Comparison of ENCODE assay signal across 13 cellular contexts in the genomic region with DNA sequence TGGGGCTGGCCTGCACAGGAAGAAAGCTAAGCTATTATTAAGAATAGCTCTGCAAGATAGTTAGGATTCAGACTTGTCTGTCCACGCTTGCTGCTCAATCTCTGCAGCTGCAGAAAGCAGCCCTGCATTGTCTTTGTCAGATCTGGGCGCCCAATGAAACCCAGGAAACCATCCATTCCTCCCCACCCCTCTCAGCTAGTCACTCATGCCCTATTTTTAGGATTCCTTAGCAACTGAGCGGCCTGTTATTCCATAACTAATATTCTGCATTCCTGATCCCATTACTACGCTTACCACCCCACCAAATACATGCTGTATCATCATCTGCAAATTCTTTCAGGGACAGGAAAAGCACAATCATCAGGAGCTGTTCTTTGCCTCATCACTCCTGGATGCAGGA. TPM values are rescaled to one million over a fixed set of nuclear protein-coding genes. Genes with fewer than 3 reads are reported as not detected.
DNase-seq lines count a peak whose midpoint lies in the region; ATAC-seq, FAIRE-seq and TF ChIP-seq lines count a peak whose summit lies in the region.
"Had no signal": no experiment of that assay in that cellular context is flagged by ENCODE, and none has a peak within 500 bp of the region (broad histone marks: within the 10 kb centered on the region; RNA-seq: fewer than 3 reads in every experiment).

No MANE protein-coding gene starts in this region.

- H3K9me3 ChIP-seq in body of pancreas (no peaks in the 10 kb centered on the region), kidney (ENCODE audit: control insufficient read depth in 1 of 2, low read length in 2 of 2) (no peaks in the 10 kb centered on the region), upper lobe of right lung (no peaks in the 10 kb centered on the region)

- peaks cover 86% of the 10 kb centered on the region for H3K4me1 Mint-ChIP-seq in HFFc6 (ENCODE audit: low read depth)
- H3K4me1 Mint-ChIP-seq: activated naive CD4-positive, alpha-beta T cell treated with anti-CD3 and anti-CD28 coated beads, Interleukin-2, amount 50 U/mL, for 24 hours had no signal

- 81 to 88% methylated on average over 4 of the region's 4 CpGs for WGBS in body of pancreas, 2 donors

- intact Hi-C loops in body of pancreas (cut with DNase I) (no loop called here), kidney (cut with DNase I) (no loop called here), upper lobe of right lung (cut with DNase I) (no loop called here)

- H3K27me3 ChIP-seq in body of pancreas (no peaks in the 10 kb centered on the region), upper lobe of right lung (no peaks in the 10 kb centered on the region)

- H3K4me1 ChIP-seq in body of pancreas (no peaks in the 10 kb centered on the region), kidney (ENCODE audit: control insufficient read depth in 1 of 2, insufficient read depth in 1 of 2, low read depth in 1 of 2, low read length in 2 of 2) (no peaks in the 10 kb centered on the region), upper lobe of right lung (no peaks in the 10 kb centered on the region)

- peak overlapping the region; percentile 97 for H3K27ac Mint-ChIP-seq in HFFc6
- H3K27ac Mint-ChIP-seq: activated naive CD4-positive, alpha-beta T cell treated with anti-CD3 and anti-CD28 coated beads, Interleukin-2, amount 50 U/mL, for 24 hours had no signal

- DNase-seq in HFFc6 (peak; percentile 97), body of pancreas (no peak), kidney (peak; percentile 15), upper lobe of right lung (no peak), NK-92 (lab: John Stamatoyannopoulos, UW; ENCODE audit: unreplicated experiment) (no peak)
- DNase-seq: DND-41; erythroblast; stimulated activated naive CD4-positive, alpha-beta T cell had no signal

- H3K36me3 Mint-ChIP-seq in HFFc6 (ENCODE audit: low read depth) = peaks cover 5% of the 10 kb centered on the region
- H3K36me3 Mint-ChIP-seq: activated naive CD4-positive, alpha-beta T cell treated with anti-CD3 and anti-CD28 coated beads, Interleukin-2, amount 50 U/mL, for 24 hours had no signal

- H3K36me3 ChIP-seq in body of pancreas (replicated peaks in 1 of 2; ENCODE audit: insufficient read depth in 1 of 2, low read depth in 2 of 2) (no peaks in the 10 kb centered on the region), kidney (ENCODE audit: control insufficient read depth in 1 of 2, insufficient read depth in 2 of 2, low read length in 2 of 2) (no peaks in the 10 kb centered on the region), upper lobe of right lung (no peaks in the 10 kb centered on the region)

- no peaks in the 10 kb centered on the region for H3K9me3 Mint-ChIP-seq in HFFc6
- H3K9me3 Mint-ChIP-seq: activated naive CD4-positive, alpha-beta T cell treated with anti-CD3 and anti-CD28 coated beads, Interleukin-2, amount 50 U/mL, for 24 hours had no signal

- no peak for TF ChIP-seq POLR2A in body of pancreas (IDR thresholded peaks at IDR 0.05)

- H3K27ac ChIP-seq in body of pancreas = no peak overlapping the region
- H3K27ac ChIP-seq in kidney (ENCODE audit: low read depth in 2 of 2, low read length in 2 of 2) = no peak overlapping the region
- H3K27ac ChIP-seq in upper lobe of right lung = peak overlapping the region; percentile 33

- H3K9ac ChIP-seq in kidney (ENCODE audit: low read length in 2 of 2) = no peak overlapping the region

- peak; percentile 24 for ATAC-seq in body of pancreas
- peak; percentile 32 for ATAC-seq in upper lobe of right lung
- no peak for ATAC-seq in HG02885 (IDR thresholded peaks at IDR 0.05; ENCODE audit: poor library complexity, unreplicated experiment)
- no peak for ATAC-seq in HG03108 (IDR thresholded peaks at IDR 0.05; ENCODE audit: unreplicated experiment)
- ATAC-seq: activated CD4-positive, CD25-positive, alpha-beta regulatory T cell treated with anti-CD3 and anti-CD28 coated beads, Interleukin-2, amount 50 U/mL, for 24 hours had no signal

- no peak for FAIRE-seq in kidney (lab: Jason Lieb, UNC)

- TF ChIP-seq CTCF in HFFc6 (IDR thresholded peaks at IDR 0.05) = no peak
- TF ChIP-seq CTCF in body of pancreas (IDR thresholded peaks at IDR 0.05) = no peak
- no peak for TF ChIP-seq CTCF in kidney (IDR thresholded peaks at IDR 0.05; ENCODE audit: borderline replicate concordance, extremely low read depth, insufficient read depth)
- no peak for TF ChIP-seq CTCF in upper lobe of right lung (IDR thresholded peaks at IDR 0.05)

- no peaks in the 10 kb centered on the region for H3K27me3 Mint-ChIP-seq in HFFc6 (ENCODE audit: insufficient read depth)

- peak overlapping the region; percentile 61 for H3K4me3 Mint-ChIP-seq in HFFc6
- H3K4me3 Mint-ChIP-seq: activated naive CD4-positive, alpha-beta T cell treated with anti-CD3 and anti-CD28 coated beads, Interleukin-2, amount 50 U/mL, for 24 hours had no signal

- H3K4me3 ChIP-seq in body of pancreas = no peak overlapping the region
- no peak overlapping the region for H3K4me3 ChIP-seq in kidney (ENCODE audit: low read length in 2 of 2)
- no peak overlapping the region for H3K4me3 ChIP-seq in upper lobe of right lung
- H3K4me3 ChIP-seq: lung had no signal

RNA-seq across cellular contexts. Expression of gene APC, which starts 52.9 kb away (rescaled TPM):
- 10 to 100 TPM; 51.9 to 69.2 (median 53.9) TPM for total RNA-seq in HFFc6 (2021; fragmentation: NEBNext Ultra II Directional; extraction: Animal tissue kit (Norgen Biotek cat#: 25700))
- 10 to 100 TPM; 27.5 to 75.8 TPM for total RNA-seq in body of pancreas
- total RNA-seq in kidney = 44.9 TPM
- polyA plus RNA-seq in kidney (ENCODE audit: insufficient read depth, low read depth, low replicate concordance) = 2.7 TPM
- total RNA-seq in upper lobe of right lung = 54.1 TPM

Comparison
In these comparisons a context has a peak if more than half of its experiments do, and no peak if none do; other contexts are left out.
1. DNase-seq: peak in HFFc6 (single experiment) and kidney (single experiment); none in body of pancreas (0 of 4), upper lobe of right lung (single experiment) and NK-92 (single experiment).
2. ATAC-seq: peak in body of pancreas (single experiment) and upper lobe of right lung (single experiment); none in HG02885 (single experiment) and HG03108 (single experiment).